9 cellular contexts compared by ENCODE assay signal in genomic region chr15:58462547-58462946, GRCh38. TPM values are rescaled to one million over a fixed set of nuclear protein-coding genes. Genes with fewer than 3 reads are reported as not detected.
DNase-seq lines count a peak whose midpoint lies in the region; ATAC-seq, FAIRE-seq and TF ChIP-seq lines count a peak whose summit lies in the region.
"Had no signal": no experiment of that assay in that cellular context is flagged by ENCODE, and none has a peak within 500 bp of the region (broad histone marks: within the 10 kb centered on the region; RNA-seq: fewer than 3 reads in every experiment).

No MANE protein-coding gene starts in this region.

- H3K14ac ChIP-seq in H9 (ENCODE audit: insufficient read depth, low read length) = no peak overlapping the region; the same call in 1 of the 2 replicates

- H3K4me2 ChIP-seq in H9 (ENCODE audit: insufficient read depth, insufficient read length, low read length) = no peak overlapping the region
- no peak overlapping the region for H3K4me2 ChIP-seq in neural progenitor cell

- H3K36me3 ChIP-seq in neural progenitor cell = no peaks in the 10 kb centered on the region
- H3K36me3 ChIP-seq in MG63 = no peaks in the 10 kb centered on the region

- H3K27ac ChIP-seq in H9 (ENCODE audit: insufficient read length, low read depth, low read length) = no peak overlapping the region
- peak overlapping the region; percentile 75 for H3K27ac ChIP-seq in caudate nucleus (ENCODE audit: low read depth, low read length)
- no peak overlapping the region for H3K27ac ChIP-seq in neural progenitor cell

- no peak overlapping the region for H2AK5ac ChIP-seq in H9 (ENCODE audit: insufficient read length, low read length)

- no peaks in the 10 kb centered on the region for H3K23me2 ChIP-seq in H9 (ENCODE audit: insufficient read length, low read depth, low read length, poor library complexity, severe bottlenecking)

- H3K23ac ChIP-seq in H9 (ENCODE audit: insufficient read length, low read depth, low read length) = no peak overlapping the region

- no peak overlapping the region for H2BK15ac ChIP-seq in H9 (ENCODE audit: low read depth, low read length)

- H2BK5ac ChIP-seq in H9 (ENCODE audit: insufficient read length, low read length) = no peak overlapping the region

- H3K36me3 Mint-ChIP-seq in H9 (ENCODE audit: insufficient read depth in 1 of 3, low read depth in 3 of 3) (no peaks in the 10 kb centered on the region), neural progenitor cell (no peaks in the 10 kb centered on the region)

- no peak overlapping the region for H3K18ac ChIP-seq in H9 (ENCODE audit: insufficient read length, low read depth, low read length)

- no peak overlapping the region for H2BK20ac ChIP-seq in H9 (ENCODE audit: low read depth, low read length, poor library complexity, severe bottlenecking)

- H3K56ac ChIP-seq in H9 (ENCODE audit: insufficient read length, low read depth, low read length) = no peak overlapping the region

- no peaks in the 10 kb centered on the region for H3K9me3 ChIP-seq in H9 (ENCODE audit: control insufficient read depth, low read depth, low read length)
- no peaks in the 10 kb centered on the region for H3K9me3 ChIP-seq in neural progenitor cell (ENCODE audit: low read depth)
- no peaks in the 10 kb centered on the region for H3K9me3 ChIP-seq in MG63

- peaks cover 7 to 14% of the 10 kb centered on the region in 2 experiments; a peak in 3 of 4 replicates for H3K4me1 Mint-ChIP-seq in H9
- H3K4me1 Mint-ChIP-seq in neural progenitor cell = peaks cover 45% of the 10 kb centered on the region

- H3K27me3 ChIP-seq in H9 (ENCODE audit: insufficient read depth, low read length) = no peaks in the 10 kb centered on the region
- H3K27me3 ChIP-seq in neural progenitor cell = no peaks in the 10 kb centered on the region
- H3K27me3 ChIP-seq in MG63 = no peaks in the 10 kb centered on the region

- H3K9me3 Mint-ChIP-seq in H9 = no peaks in the 10 kb centered on the region
- H3K9me3 Mint-ChIP-seq in neural progenitor cell = peaks cover 5% of the 10 kb centered on the region

- H3K4me3 Mint-ChIP-seq in H9 = no peak overlapping the region
- H3K4me3 Mint-ChIP-seq in neural progenitor cell = no peak overlapping the region

- no peak overlapping the region for H2BK12ac ChIP-seq in H9 (ENCODE audit: insufficient read length, low read depth, low read length)

- no peak overlapping the region for H4K91ac ChIP-seq in H9 (ENCODE audit: insufficient read length, low read depth, low read length)

- H3K79me2 ChIP-seq in H9 (ENCODE audit: insufficient read depth, low read length) (no peaks in the 10 kb centered on the region), neural progenitor cell (ENCODE audit: low read depth) (no peaks in the 10 kb centered on the region)

- no peak overlapping the region for H3K4ac ChIP-seq in H9 (ENCODE audit: low read depth, low read length)

- no peak for ATAC-seq in GM21529 (IDR thresholded peaks at IDR 0.05; ENCODE audit: unreplicated experiment)

- H3K4me1 ChIP-seq in H9 (ENCODE audit: insufficient read depth, low read length) (no peaks in the 10 kb centered on the region), neural progenitor cell (no peaks in the 10 kb centered on the region)

- H3K9ac ChIP-seq in H9 (ENCODE audit: extremely low read depth, insufficient read length, low read length) (no peak overlapping the region), neural progenitor cell (no peak overlapping the region)

- no peak overlapping the region for H3K27ac Mint-ChIP-seq in H9
- no peak overlapping the region for H3K27ac Mint-ChIP-seq in neural progenitor cell

- H4K8ac ChIP-seq in H9 (replicated peaks; ENCODE audit: insufficient read length, low read depth, low read length) = no peak overlapping the region

- no peak overlapping the region for H4K5ac ChIP-seq in H9 (ENCODE audit: insufficient read length, low read depth, low read length)

- no peaks in the 10 kb centered on the region for H3K79me1 ChIP-seq in H9 (ENCODE audit: insufficient read depth, low read depth, low read length, poor library complexity, severe bottlenecking)

- H3K27me3 Mint-ChIP-seq in H9 (ENCODE audit: low read depth) = peaks cover 2% of the 10 kb centered on the region; the same call in 1 of the 2 replicates
- peaks cover 15% of the 10 kb centered on the region for H3K27me3 Mint-ChIP-seq in neural progenitor cell (ENCODE audit: insufficient read depth, low read depth)

- FAIRE-seq in GM12892 (lab: Jason Lieb, UNC) = no peak

- H2AFZ ChIP-seq in H9 (ENCODE audit: low read length) (no peak overlapping the region), neural progenitor cell (replicated peaks) (no peak overlapping the region)

- TF ChIP-seq POLR2A in GM12892 (IDR thresholded peaks at IDR 0.05; ENCODE audit: low read depth, low read length) = no peak

- no CpG with 5 or more reads among the region's 4 CpGs for WGBS in H9 (ENCODE audit: extremely low coverage, insufficient read length, low lambda C conversion rate)

- no peak overlapping the region for H3T11ph ChIP-seq in H9 (ENCODE audit: low read length)

- H2BK120ac ChIP-seq in H9 (ENCODE audit: low read depth, low read length, poor library complexity, severe bottlenecking) = no peak overlapping the region

- DNase-seq in H9 (peak; percentile 49), NCI-H226 (peak; percentile 73), caudate nucleus (lab: John Stamatoyannopoulos, UW) (peak in 25 of 61 donors; percentile 1 to 62 (median 22)), neural progenitor cell (ENCODE audit: low spot score) (peak; percentile 12), MG63 (no peak), NCI-H748 treated with DMSO at 0.1 percent for 48 hours (lab: John Stamatoyannopoulos, UW) (no peak), GM12892 (ENCODE audit: insufficient read length) (no peak)
- DNase-seq: NCI-H1930 had no signal

- TF ChIP-seq CTCF in H9 (conservative IDR thresholded peaks at IDR 0.05) (no peak), neural progenitor cell (IDR thresholded peaks at IDR 0.05) (no peak)

- no peaks in the 10 kb centered on the region for H3F3A ChIP-seq in neural progenitor cell (ENCODE audit: low read depth)

- H4K20me1 ChIP-seq in H9 (ENCODE audit: control insufficient read depth, insufficient read depth, insufficient read length) (no peaks in the 10 kb centered on the region), neural progenitor cell (ENCODE audit: low read depth) (no peaks in the 10 kb centered on the region)

- H3K4me3 ChIP-seq in neural progenitor cell = no peak overlapping the region
- no peak overlapping the region for H3K4me3 ChIP-seq in MG63

RNA-seq across cellular contexts. Expression of gene LIPC, which starts 30.8 kb away (rescaled TPM):
- not detected in 2 replicates for total RNA-seq in H9 (2021)
- not detected in 2 replicates for total RNA-seq in neural progenitor cell (ENCODE audit: low replicate concordance)
- total RNA-seq in MG63 (2014; rRNA removed; shearing (Covaris generic); ENCODE audit: low replicate concordance) = 0.16 TPM in 1 of 2 replicates, not detected in the other
- polyA plus RNA-seq in GM12892 (2012; ENCODE audit: missing spikeins) = not detected

Comparison
In these comparisons a context has a peak if more than half of its experiments do, and no peak if none do; other contexts are left out.
1. DNase-seq: peak in H9 (single experiment), NCI-H226 (single experiment) and neural progenitor cell (single experiment); none in MG63 (single experiment), NCI-H748 treated with DMSO at 0.1 percent for 48 hours (single experiment) and GM12892 (single experiment).